Comparison of ENCODE assay signal across 34 cellular contexts in genomic region chr18:32588191-32588590, GRCh38.
"Had no signal": no experiment of that assay in that cellular context is flagged by ENCODE, and none has a peak within 500 bp of the region (broad histone marks: within the 10 kb centered on the region; RNA-seq: fewer than 3 reads in every experiment).

No MANE protein-coding gene starts in this region.

- H3K36me3 ChIP-seq: MG63 had no signal

- H3K27ac ChIP-seq: KMS-11 had no signal

- H3K4me3 ChIP-seq: MG63 had no signal

- H3K27me3 ChIP-seq: MG63 had no signal

- H3K9me3 ChIP-seq: MG63 had no signal

- H3K9ac ChIP-seq: KMS-11 had no signal

- H3K4me2 ChIP-seq: KMS-11 had no signal

- DNase-seq: Kasumi-1, MG63, MM.1S, MV-4-11, NCI-H1048, NCI-H1092, NCI-H1092 treated with DMSO at 0.1 percent for 48 hours, NCI-H1105, NCI-H1105 treated with DMSO at 0.1 percent for 48 hours, NCI-H1417, NCI-H1417 treated with DMSO at 0.1 percent for 48 hours, NCI-H1436, NCI-H1436 treated with DMSO at 0.1 percent for 48 hours, NCI-H146, NCI-H1694, NCI-H1694 treated with DMSO at 0.1 percent for 48 hours, NCI-H187, NCI-H187 treated with DMSO at 0.1 percent for 48 hours, NCI-H1930, NCI-H2029, NCI-H2029 treated with DMSO at 0.1 percent for 48 hours, NCI-H2081, NCI-H2081 treated with DMSO at 0.1 percent for 48 hours, NCI-H2107, NCI-H2171, NCI-H2171 treated with DMSO at 0.1 percent for 48 hours, NCI-H2227 treated with DMSO at 0.1 percent for 48 hours, NCI-H226, NCI-H345, NCI-H446, NCI-H446 treated with DMSO at 0.1 percent for 48 hours, NCI-H510A, NCI-H510A treated with DMSO at 0.1 percent for 48 hours had no signal
